Comparison of ENCODE assay signal across 8 cellular contexts in genomic region chr9:131349881-131350563, GRCh38. TPM values are rescaled to one million over a fixed set of nuclear protein-coding genes. Genes with fewer than 3 reads are reported as not detected.
DNase-seq lines count a peak whose midpoint lies in the region; ATAC-seq, FAIRE-seq and TF ChIP-seq lines count a peak whose summit lies in the region.

No MANE protein-coding gene starts in this region.

- H3K4me1 ChIP-seq in ovary (ENCODE audit: insufficient read depth), result no peaks in the 10 kb centered on the region
- H3K4me1 ChIP-seq in thoracic aorta (ENCODE audit: control insufficient read depth in 1 of 2, low read depth in 2 of 2), result peaks cover 7 to 9% of the 10 kb centered on the region in 2 donors

- peak; percentile 89 for DNase-seq in GM12892 (ENCODE audit: insufficient read length)
- peak; percentile 60 for DNase-seq in NCI-H128 (lab: John Stamatoyannopoulos, UW; ENCODE audit: unreplicated experiment)
- peak; percentile 81 for DNase-seq in SKM-1 treated with dmso at 0.1 percent for 144 hours (lab: John Stamatoyannopoulos, UW; ENCODE audit: unreplicated experiment)
- peak; percentile 88 for DNase-seq in activated naive CD4-positive, alpha-beta T cell treated with anti-CD3 and anti-CD28 coated beads, Interleukin-2, amount 50 U/mL, for 16 hours
- DNase-seq in Right ventricle myocardium inferior (ENCODE audit: missing footprints), result peak; percentile 95
- peak; percentile 85 to 92 (median 89) for DNase-seq in ovary
- peak; percentile 67 for DNase-seq in thoracic aorta (ENCODE audit: low spot score)

- no peak overlapping the region for H3K4me3 ChIP-seq in ovary
- peak overlapping the region; percentile 64 for H3K4me3 ChIP-seq in thoracic aorta

- H3K27ac ChIP-seq in ovary, result no peak overlapping the region
- H3K27ac ChIP-seq in thoracic aorta, result no peak overlapping the region

- 8 to 10% (median 9%) methylated on average over 27 of the region's 27 CpGs for WGBS in ovary, 3 donors

- TF ChIP-seq CTCF in ovary (IDR thresholded peaks at IDR 0.05) (peak; percentile 76 to 87 (median 80)), thoracic aorta (IDR thresholded peaks at IDR 0.05) (peak; percentile 79)

- TF ChIP-seq EP300 in ovary (IDR thresholded peaks at IDR 0.05), result no peak

- peak; percentile 90 for FAIRE-seq in GM12892 (lab: Jason Lieb, UNC)

- intact Hi-C loops in Right ventricle myocardium inferior (cut with DNase I) (loop anchor here (5.0 kb wide), 3 partner anchors 67 to 397 kb away; no protein-coding TSS in a partner anchor), ovary (cut with DNase I) (loop anchor here in 3 of 4 donors (5.0 to 10.0 kb wide), 4 partner anchors 125 to 395 kb away; partner anchors contain the start of gene RAPGEF1 (in 3 of the 3))

- ATAC-seq in Right ventricle myocardium inferior (peak; percentile 93), thoracic aorta (ENCODE audit: insufficient number of reproducible peaks, low FRiP score, low read depth) (peak; percentile 60), GM21576 (IDR thresholded peaks at IDR 0.05; ENCODE audit: unreplicated experiment) (no peak)

- TF ChIP-seq POLR2A in GM12892 (IDR thresholded peaks at IDR 0.05; ENCODE audit: low read depth, low read length) (no peak), ovary (IDR thresholded peaks at IDR 0.05) (no peak)

- H3K36me3 ChIP-seq in ovary (no peaks in the 10 kb centered on the region), thoracic aorta (no peaks in the 10 kb centered on the region)

- H3K27me3 ChIP-seq in ovary (no peaks in the 10 kb centered on the region), thoracic aorta (replicated peaks; ENCODE audit: insufficient read depth) (no peaks in the 10 kb centered on the region)

- H3K9me3 ChIP-seq in ovary (no peaks in the 10 kb centered on the region), thoracic aorta (no peaks in the 10 kb centered on the region)

RNA-seq across cellular contexts. Expression of gene PRRC2B, which starts 43.9 kb away (rescaled TPM):
- 44.9 TPM for polyA plus RNA-seq in GM12892 (2012; ENCODE audit: missing spikeins)
- 142 TPM for total RNA-seq in Right ventricle myocardium inferior
- 100 to 1,000 TPM in 6 of 7 donors, 10 to 100 TPM in 1; 97.6 to 319 (median 244) TPM for total RNA-seq in ovary
- 100 to 1,000 TPM in 1 of 2 donors, 10 to 100 TPM in 1; 86.7 to 182 TPM for polyA plus RNA-seq in ovary
- 100 to 1,000 TPM; 162 to 198 TPM for total RNA-seq in thoracic aorta
